Comparison of ENCODE assay signal across 12 cellular contexts in the genomic region with DNA sequence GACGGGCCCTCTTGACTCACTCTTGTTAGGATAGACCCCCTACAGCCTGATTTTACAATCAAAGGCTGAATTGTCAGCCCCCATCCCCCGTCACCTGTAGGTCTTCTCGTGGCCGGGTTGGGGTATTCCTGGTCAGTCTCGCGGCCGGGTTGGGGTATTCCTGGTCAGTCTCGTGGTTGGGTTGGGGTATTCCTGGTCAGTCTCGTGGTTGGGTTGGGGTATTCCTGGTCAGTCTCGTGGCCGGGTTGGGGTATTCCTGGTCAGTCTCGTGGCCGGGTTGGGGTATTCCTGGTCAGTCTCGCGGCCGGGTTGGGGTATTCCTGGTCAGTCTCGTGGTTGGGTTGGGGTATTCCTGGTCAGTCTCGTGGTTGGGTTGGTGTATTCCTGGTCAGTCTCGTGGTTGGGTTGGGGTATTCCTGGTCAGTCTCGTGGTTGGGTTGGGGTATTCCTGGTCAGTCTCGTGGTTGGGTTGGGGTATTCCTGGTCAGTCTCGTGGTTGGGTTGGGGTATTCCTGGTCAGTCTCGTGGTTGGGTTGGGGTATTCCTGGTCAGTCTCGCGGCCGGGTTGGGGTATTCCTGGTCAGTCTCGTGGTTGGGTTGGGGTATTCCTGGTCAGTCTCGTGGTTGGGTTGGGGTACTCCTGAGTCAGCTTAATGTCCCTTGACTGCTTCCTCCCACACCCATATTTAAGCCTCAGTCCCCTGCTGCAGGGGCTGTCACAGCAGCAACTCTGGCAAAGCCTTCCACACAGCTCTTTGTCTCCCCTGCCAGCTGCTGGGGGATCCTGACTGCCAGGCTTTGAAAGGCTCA. TPM values are rescaled to one million over a fixed set of nuclear protein-coding genes. Genes with fewer than 3 reads are reported as not detected.
A peak's percentile ranks its signal among the peaks of the same experiment; 100 is the strongest.
DNase-seq lines count a peak whose midpoint lies in the region; ATAC-seq and TF ChIP-seq lines count a peak whose summit lies in the region.
"Not testable (repeated sequence)": the region's sequence is repeated elsewhere in the genome, so short reads cannot be mapped to it uniquely, and the experiment has no call there.
"Had no signal": no experiment of that assay in that cellular context is flagged by ENCODE, and none has a peak within 500 bp of the region (broad histone marks: within the 10 kb centered on the region; RNA-seq: fewer than 3 reads in every experiment).

No MANE protein-coding gene starts in this region.

- H3K9me3 ChIP-seq in RWPE2 (ENCODE audit: severe bottlenecking); osteoblast (ENCODE audit: low read depth, low read length): not testable (repeated sequence)

- peak overlapping the region; percentile 46 for H3K27ac Mint-ChIP-seq in activated CD4-positive, alpha-beta T cell treated with anti-CD3 and anti-CD28 coated beads, Interleukin-2, amount 10 ng/mL, durations not matched to agents 7 days and 5 days
- H3K27ac Mint-ChIP-seq in activated naive CD4-positive, alpha-beta T cell treated with anti-CD3 and anti-CD28 coated beads, Interleukin-2, amount 10 ng/mL, durations not matched to agents 7 days and 5 days = peak overlapping the region; percentile 14
- peak overlapping the region; percentile 74 for H3K27ac Mint-ChIP-seq in stimulated activated naive CD8-positive, alpha-beta T cell treated with anti-CD3 and anti-CD28 coated beads, Interleukin-15, Interleukin-2, amounts not matched to agents 100 ng/mL and 50 ng/mL, for 24 hours

- not testable (repeated sequence) for H3K4me2 ChIP-seq in osteoblast (ENCODE audit: insufficient read depth, low read length)

- peak; percentile 49 for DNase-seq in GM13976 (ENCODE audit: low spot score)
- peak; percentile 27 for DNase-seq in RWPE2 (ENCODE audit: low spot score)
- not testable (repeated sequence) for DNase-seq in activated CD4-positive, alpha-beta T cell treated with anti-CD3 and anti-CD28 coated beads, Interleukin-2, amount 10 ng/mL, durations not matched to agents 7 days and 5 days
- DNase-seq in activated naive CD4-positive, alpha-beta T cell treated with anti-CD3 and anti-CD28 coated beads, Interleukin-2, amount 10 ng/mL, durations not matched to agents 7 days and 5 days = peak; percentile 21
- peak; percentile 24 for DNase-seq in cardiac septum (ENCODE audit: low spot score)
- peak; percentile 38 for DNase-seq in osteoblast (ENCODE audit: insufficient read length, low spot score, missing footprints)

- H3K27ac ChIP-seq in RWPE2 (ENCODE audit: poor library complexity, severe bottlenecking); osteoblast (ENCODE audit: low read depth, low read length): not testable (repeated sequence)

- CTCF ChIA-PET in activated CD4-positive, alpha-beta T cell treated with anti-CD3 and anti-CD28 coated beads, Interleukin-2, amount 10 ng/mL, durations not matched to agents 7 days and 5 days (lab: Charles Lee) = not testable (repeated sequence)
- CTCF ChIA-PET in activated naive CD4-positive, alpha-beta T cell treated with anti-CD3 and anti-CD28 coated beads, Interleukin-2, amount 10 ng/mL, durations not matched to agents 7 days and 5 days (lab: Charles Lee) = interaction anchor here (1.2 kb wide), 1 partner anchor 12 kb away, joined by 3 read pairs; no protein-coding TSS in a partner anchor

- intact Hi-C loops in cardiac septum (cut with DNase I) = not testable (repeated sequence)

- in situ Hi-C loops in GM13976 (cut with MboI; ENCODE audit: low sequenced_read_pairs, unreplicated experiment) = not testable (repeated sequence)

- not testable (repeated sequence) for H3K4me3 Mint-ChIP-seq in activated CD4-positive, alpha-beta T cell treated with anti-CD3 and anti-CD28 coated beads, Interleukin-2, amount 10 ng/mL, durations not matched to agents 7 days and 5 days; activated naive CD4-positive, alpha-beta T cell treated with anti-CD3 and anti-CD28 coated beads, Interleukin-2, amount 10 ng/mL, durations not matched to agents 7 days and 5 days
- H3K4me3 Mint-ChIP-seq in stimulated activated naive CD8-positive, alpha-beta T cell treated with anti-CD3 and anti-CD28 coated beads, Interleukin-15, Interleukin-2, amounts not matched to agents 100 ng/mL and 50 ng/mL, for 24 hours = peak overlapping the region; percentile 55

- H3K9me3 Mint-ChIP-seq in activated CD4-positive, alpha-beta T cell treated with anti-CD3 and anti-CD28 coated beads, Interleukin-2, amount 10 ng/mL, durations not matched to agents 7 days and 5 days; activated naive CD4-positive, alpha-beta T cell treated with anti-CD3 and anti-CD28 coated beads, Interleukin-2, amount 10 ng/mL, durations not matched to agents 7 days and 5 days; stimulated activated naive CD8-positive, alpha-beta T cell treated with anti-CD3 and anti-CD28 coated beads, Interleukin-15, Interleukin-2, amounts not matched to agents 100 ng/mL and 50 ng/mL, for 24 hours: not testable (repeated sequence)

- not testable (repeated sequence) for H3K4me1 Mint-ChIP-seq in activated CD4-positive, alpha-beta T cell treated with anti-CD3 and anti-CD28 coated beads, Interleukin-2, amount 10 ng/mL, durations not matched to agents 7 days and 5 days; activated naive CD4-positive, alpha-beta T cell treated with anti-CD3 and anti-CD28 coated beads, Interleukin-2, amount 10 ng/mL, durations not matched to agents 7 days and 5 days; stimulated activated naive CD8-positive, alpha-beta T cell treated with anti-CD3 and anti-CD28 coated beads, Interleukin-15, Interleukin-2, amounts not matched to agents 100 ng/mL and 50 ng/mL, for 24 hours (ENCODE audit: low read depth)

- H3K27me3 Mint-ChIP-seq in activated CD4-positive, alpha-beta T cell treated with anti-CD3 and anti-CD28 coated beads, Interleukin-2, amount 10 ng/mL, durations not matched to agents 7 days and 5 days; activated naive CD4-positive, alpha-beta T cell treated with anti-CD3 and anti-CD28 coated beads, Interleukin-2, amount 10 ng/mL, durations not matched to agents 7 days and 5 days; stimulated activated naive CD8-positive, alpha-beta T cell treated with anti-CD3 and anti-CD28 coated beads, Interleukin-15, Interleukin-2, amounts not matched to agents 100 ng/mL and 50 ng/mL, for 24 hours: not testable (repeated sequence)

- POLR2A ChIA-PET in activated CD4-positive, alpha-beta T cell treated with anti-CD3 and anti-CD28 coated beads, Interleukin-2, amount 10 ng/mL, durations not matched to agents 7 days and 5 days (lab: Charles Lee) = not testable (repeated sequence)

- not testable (repeated sequence) for H3K27me3 ChIP-seq in RWPE2 (ENCODE audit: insufficient read depth, poor library complexity, severe bottlenecking); osteoblast (ENCODE audit: insufficient read depth, low read length)

- H4K20me1 ChIP-seq in osteoblast (ENCODE audit: insufficient read depth, low read length) = not testable (repeated sequence)

- not testable (repeated sequence) for H3K36me3 ChIP-seq in RWPE2 (ENCODE audit: low read depth); osteoblast (ENCODE audit: insufficient read depth, low read length)

- H2AFZ ChIP-seq in osteoblast (ENCODE audit: low read length) = not testable (repeated sequence)

- H3K36me3 Mint-ChIP-seq in activated CD4-positive, alpha-beta T cell treated with anti-CD3 and anti-CD28 coated beads, Interleukin-2, amount 10 ng/mL, durations not matched to agents 7 days and 5 days (ENCODE audit: low read depth); activated naive CD4-positive, alpha-beta T cell treated with anti-CD3 and anti-CD28 coated beads, Interleukin-2, amount 10 ng/mL, durations not matched to agents 7 days and 5 days; stimulated activated naive CD8-positive, alpha-beta T cell treated with anti-CD3 and anti-CD28 coated beads, Interleukin-15, Interleukin-2, amounts not matched to agents 100 ng/mL and 50 ng/mL, for 24 hours (ENCODE audit: low read depth): not testable (repeated sequence)

- not testable (repeated sequence) for TF ChIP-seq CTCF in GM13976 (IDR thresholded peaks at IDR 0.05; ENCODE audit: borderline replicate concordance, control extremely low read depth, extremely low read depth, insufficient read depth, missing control alignments); RWPE2 (IDR thresholded peaks at IDR 0.05; ENCODE audit: poor library complexity, severe bottlenecking); osteoblast (IDR thresholded peaks at IDR 0.05; ENCODE audit: extremely low read depth, low read depth, low read length)

- H3K79me2 ChIP-seq in osteoblast (ENCODE audit: insufficient read depth, low read length) = not testable (repeated sequence)

- not testable (repeated sequence) for H3K4me3 ChIP-seq in RWPE2 (ENCODE audit: severe bottlenecking); osteoblast (ENCODE audit: insufficient read depth, low read length)

- not testable (repeated sequence) for ATAC-seq in RWPE2 (ENCODE audit: low read depth)

- H3K4me1 ChIP-seq in RWPE2 (ENCODE audit: insufficient read depth, poor library complexity, severe bottlenecking); osteoblast (ENCODE audit: insufficient read depth, low read length): not testable (repeated sequence)

RNA-seq across cellular contexts. Expression of gene MUC4, which starts 40.7 kb away (rescaled TPM):
- total RNA-seq in activated CD4-positive, alpha-beta T cell treated with anti-CD3 and anti-CD28 coated beads, Interleukin-2, amount 10 ng/mL, durations not matched to agents 7 days and 5 days = under 1 TPM; under 0.01 to 0.15 TPM
- 0.03 TPM for total RNA-seq in cardiac septum
- total RNA-seq in osteoblast = not detected in 2 replicates
- total RNA-seq: CD4-positive, alpha-beta memory T cell; LHCN-M2; PC-3; RPMI7951 had no signal

RNA-seq across cellular contexts. Expression of gene MUC20, which starts 50.3 kb away (rescaled TPM):
- total RNA-seq in activated CD4-positive, alpha-beta T cell treated with anti-CD3 and anti-CD28 coated beads, Interleukin-2, amount 10 ng/mL, durations not matched to agents 7 days and 5 days = 1 to 10 TPM; 1.2 to 1.4 TPM
- total RNA-seq in cardiac septum (6.5 TPM), osteoblast (0.36 and 1.2 TPM in 2 replicates)
- total RNA-seq: GM23338, LHCN-M2, RPMI7951 had no signal

Comparison
In these comparisons a context has a peak if more than half of its experiments do, and no peak if none do; other contexts are left out.
1. H3K27ac Mint-ChIP-seq: peak in every context shown above with its lines; median percentile 74 in stimulated activated naive CD8-positive, alpha-beta T cell treated with anti-CD3 and anti-CD28 coated beads, Interleukin-15, Interleukin-2, amounts not matched to agents 100 ng/mL and 50 ng/mL, for 24 hours; 46 in activated CD4-positive, alpha-beta T cell treated with anti-CD3 and anti-CD28 coated beads, Interleukin-2, amount 10 ng/mL, durations not matched to agents 7 days and 5 days; 14 in activated naive CD4-positive, alpha-beta T cell treated with anti-CD3 and anti-CD28 coated beads, Interleukin-2, amount 10 ng/mL, durations not matched to agents 7 days and 5 days.